In the genomic region with DNA sequence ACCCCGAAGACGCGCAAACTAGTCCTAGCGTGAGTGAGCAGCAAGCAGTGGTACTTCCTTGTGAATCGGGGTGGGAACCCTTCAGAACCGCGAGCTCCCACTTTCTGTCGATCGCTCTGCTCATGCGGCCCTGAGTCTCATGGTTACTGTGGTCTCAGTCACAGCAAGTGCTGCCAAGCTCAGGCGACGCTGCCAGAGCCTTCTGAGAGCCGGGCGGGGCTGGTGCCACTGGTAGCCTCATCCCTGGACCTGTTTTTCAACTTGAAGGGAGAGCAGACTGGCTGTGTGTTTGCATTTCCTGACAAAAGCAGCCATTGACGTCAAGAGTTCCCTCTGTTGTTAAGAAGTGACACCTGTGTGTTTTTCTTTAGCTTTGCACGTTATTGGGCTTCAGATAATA, we compare ENCODE assay signal across 13 cellular contexts. TPM values are rescaled to one million over a fixed set of nuclear protein-coding genes. Genes with fewer than 3 reads are reported as not detected.
A peak's percentile ranks its signal among the peaks of the same experiment; 100 is the strongest.
DNase-seq lines count a peak whose midpoint lies in the region; ATAC-seq and TF ChIP-seq lines count a peak whose summit lies in the region.
"Had no signal": no experiment of that assay in that cellular context is flagged by ENCODE, and none has a peak within 500 bp of the region (broad histone marks: within the 10 kb centered on the region; RNA-seq: fewer than 3 reads in every experiment).

No MANE protein-coding gene starts in this region.

- CTCF ChIA-PET in HEK293T (lab: Yijun Ruan, JAX) = interaction anchor here (0.6 kb wide), 1 partner anchor 157 kb away, joined by 4 read pairs; no protein-coding TSS in a partner anchor

- peaks cover 15% of the 10 kb centered on the region for H3K36me3 Mint-ChIP-seq in osteocyte (ENCODE audit: unreplicated experiment)

- POLR2A ChIA-PET in HEK293T (lab: Yijun Ruan, JAX) = no interaction called here

- no peak for TF ChIP-seq CTCF in osteocyte (IDR thresholded peaks at IDR 0.05)

- no peaks in the 10 kb centered on the region for H3K27me3 Mint-ChIP-seq in osteocyte (ENCODE audit: unreplicated experiment)

- H3K4me3 Mint-ChIP-seq in osteocyte (ENCODE audit: unreplicated experiment) = no peak overlapping the region

- peaks cover 20% of the 10 kb centered on the region for H3K4me1 Mint-ChIP-seq in osteocyte (ENCODE audit: unreplicated experiment)

- peak overlapping the region; percentile 23 for H3K27ac Mint-ChIP-seq in osteocyte (ENCODE audit: unreplicated experiment)

- DNase-seq in DMS153 treated with DMSO at 0.1 percent for 48 hours (lab: John Stamatoyannopoulos, UW; ENCODE audit: unreplicated experiment) = peak; percentile 41
- peak; percentile 93 for DNase-seq in SHP77 treated with DMSO at 0.1 percent for 48 hours (lab: John Stamatoyannopoulos, UW)
- peak; percentile 84 for DNase-seq in cardiac septum (ENCODE audit: low spot score)
- DNase-seq in osteocyte (ENCODE audit: extremely low spot score, unreplicated experiment) = no peak
- no peak for DNase-seq in NK-92 (lab: John Stamatoyannopoulos, UW; ENCODE audit: unreplicated experiment)
- no peak for DNase-seq in HEK293T (ENCODE audit: extremely low spot score)
- DNase-seq: activated CD4-positive, CD25-positive, alpha-beta regulatory T cell; activated T-cell treated with anti-CD3 and anti-CD28 coated beads, Interleukin-2, amount 50 U/mL, for 1 hour; NCI-H2171 had no signal

- no peaks in the 10 kb centered on the region for H3K9me3 Mint-ChIP-seq in osteocyte (ENCODE audit: unreplicated experiment)

- ATAC-seq in HG02885 (IDR thresholded peaks at IDR 0.05; ENCODE audit: poor library complexity, unreplicated experiment) (no peak), GM19467 (IDR thresholded peaks at IDR 0.05; ENCODE audit: unreplicated experiment) (no peak)

- intact Hi-C loops in cardiac septum (cut with DNase I) = no loop called here

TF ChIP-seq in HEK293T, 16 proteins besides CTCF, POLR2A, EP300 and RAD21:
- TF ChIP-seq ARNT (IDR thresholded peaks at IDR 0.05) (no peak), FOXK2 (IDR thresholded peaks at IDR 0.05) (no peak), ELF4 (IDR thresholded peaks at IDR 0.05) (no peak), HDGF (IDR thresholded peaks at IDR 0.05; ENCODE audit: borderline replicate concordance) (no peak), SUZ12 (IDR thresholded peaks at IDR 0.05) (no peak), L3MBTL2 (conservative IDR thresholded peaks at IDR 0.05) (no peak), CTBP1 (IDR thresholded peaks at IDR 0.05; ENCODE audit: borderline replicate concordance) (no peak), ZNF384 (IDR thresholded peaks at IDR 0.05) (no peak), BHLHE40 (IDR thresholded peaks at IDR 0.05; ENCODE audit: borderline replicate concordance) (no peak), NFRKB (IDR thresholded peaks at IDR 0.05) (no peak), SP1 (IDR thresholded peaks at IDR 0.05) (no peak), FOXM1 (IDR thresholded peaks at IDR 0.05; ENCODE audit: borderline replicate concordance) (no peak), LEF1 (IDR thresholded peaks at IDR 0.05; ENCODE audit: borderline replicate concordance) (no peak), TARDBP (IDR thresholded peaks at IDR 0.05) (no peak), FOXA1 (IDR thresholded peaks at IDR 0.05) (no peak)
- TF ChIP-seq, protein P1, sequence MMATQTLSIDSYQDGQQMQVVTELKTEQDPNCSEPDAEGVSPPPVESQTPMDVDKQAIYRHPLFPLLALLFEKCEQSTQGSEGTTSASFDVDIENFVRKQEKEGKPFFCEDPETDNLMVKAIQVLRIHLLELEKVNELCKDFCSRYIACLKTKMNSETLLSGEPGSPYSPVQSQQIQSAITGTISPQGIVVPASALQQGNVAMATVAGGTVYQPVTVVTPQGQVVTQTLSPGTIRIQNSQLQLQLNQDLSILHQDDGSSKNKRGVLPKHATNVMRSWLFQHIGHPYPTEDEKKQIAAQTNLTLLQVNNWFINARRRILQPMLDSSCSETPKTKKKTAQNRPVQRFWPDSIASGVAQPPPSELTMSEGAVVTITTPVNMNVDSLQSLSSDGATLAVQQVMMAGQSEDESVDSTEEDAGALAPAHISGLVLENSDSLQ (IDR thresholded peaks at IDR 0.05) = no peak

RNA-seq across cellular contexts. Expression of a gene that starts 32.9 kb away (rescaled TPM):
- total RNA-seq in cardiac septum (not detected), osteocyte (not detected in 2 replicates)
- total RNA-seq: LHCN-M2, urinary bladder had no signal

Comparison
In these comparisons a context has a peak if more than half of its experiments do, and no peak if none do; other contexts are left out.
1. DNase-seq: peak in DMS153 treated with DMSO at 0.1 percent for 48 hours (single experiment), SHP77 treated with DMSO at 0.1 percent for 48 hours (single experiment) and cardiac septum (single experiment); none in osteocyte (single experiment), NK-92 (single experiment) and HEK293T (single experiment).